Comparison of ENCODE assay signal across 1 cellular context in the genomic region with DNA sequence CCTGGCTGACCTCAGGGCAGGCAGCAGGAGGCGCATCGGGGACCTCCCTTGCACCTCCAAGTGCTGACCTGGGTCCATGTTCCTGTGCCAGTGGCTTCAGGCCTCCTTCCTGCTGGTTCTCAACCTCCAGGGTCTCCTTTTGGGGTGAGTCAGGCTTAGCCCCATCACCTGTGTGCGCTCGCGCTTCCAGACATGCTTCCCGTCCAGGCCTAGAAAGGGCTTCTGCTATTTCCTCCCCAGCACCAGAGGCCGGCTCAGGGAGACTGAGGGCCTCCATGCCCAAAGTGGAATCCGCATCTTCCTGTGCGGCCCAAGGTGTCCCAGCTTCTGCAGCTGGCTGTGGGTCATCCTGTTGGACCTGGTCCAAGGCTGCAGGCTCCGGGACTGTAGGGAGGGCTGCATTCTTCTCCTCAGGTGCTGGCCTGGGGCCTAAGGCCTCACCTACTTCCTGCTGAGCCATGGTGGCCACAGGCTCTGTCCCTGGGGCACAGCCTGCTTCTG.
TF ChIP-seq lines count a peak whose summit lies in the region.

No MANE protein-coding gene starts in this region.

TF ChIP-seq in HepG2, 621 proteins besides CTCF, POLR2A, EP300 and RAD21 (continued from another document):
- TF ChIP-seq, protein P1, sequence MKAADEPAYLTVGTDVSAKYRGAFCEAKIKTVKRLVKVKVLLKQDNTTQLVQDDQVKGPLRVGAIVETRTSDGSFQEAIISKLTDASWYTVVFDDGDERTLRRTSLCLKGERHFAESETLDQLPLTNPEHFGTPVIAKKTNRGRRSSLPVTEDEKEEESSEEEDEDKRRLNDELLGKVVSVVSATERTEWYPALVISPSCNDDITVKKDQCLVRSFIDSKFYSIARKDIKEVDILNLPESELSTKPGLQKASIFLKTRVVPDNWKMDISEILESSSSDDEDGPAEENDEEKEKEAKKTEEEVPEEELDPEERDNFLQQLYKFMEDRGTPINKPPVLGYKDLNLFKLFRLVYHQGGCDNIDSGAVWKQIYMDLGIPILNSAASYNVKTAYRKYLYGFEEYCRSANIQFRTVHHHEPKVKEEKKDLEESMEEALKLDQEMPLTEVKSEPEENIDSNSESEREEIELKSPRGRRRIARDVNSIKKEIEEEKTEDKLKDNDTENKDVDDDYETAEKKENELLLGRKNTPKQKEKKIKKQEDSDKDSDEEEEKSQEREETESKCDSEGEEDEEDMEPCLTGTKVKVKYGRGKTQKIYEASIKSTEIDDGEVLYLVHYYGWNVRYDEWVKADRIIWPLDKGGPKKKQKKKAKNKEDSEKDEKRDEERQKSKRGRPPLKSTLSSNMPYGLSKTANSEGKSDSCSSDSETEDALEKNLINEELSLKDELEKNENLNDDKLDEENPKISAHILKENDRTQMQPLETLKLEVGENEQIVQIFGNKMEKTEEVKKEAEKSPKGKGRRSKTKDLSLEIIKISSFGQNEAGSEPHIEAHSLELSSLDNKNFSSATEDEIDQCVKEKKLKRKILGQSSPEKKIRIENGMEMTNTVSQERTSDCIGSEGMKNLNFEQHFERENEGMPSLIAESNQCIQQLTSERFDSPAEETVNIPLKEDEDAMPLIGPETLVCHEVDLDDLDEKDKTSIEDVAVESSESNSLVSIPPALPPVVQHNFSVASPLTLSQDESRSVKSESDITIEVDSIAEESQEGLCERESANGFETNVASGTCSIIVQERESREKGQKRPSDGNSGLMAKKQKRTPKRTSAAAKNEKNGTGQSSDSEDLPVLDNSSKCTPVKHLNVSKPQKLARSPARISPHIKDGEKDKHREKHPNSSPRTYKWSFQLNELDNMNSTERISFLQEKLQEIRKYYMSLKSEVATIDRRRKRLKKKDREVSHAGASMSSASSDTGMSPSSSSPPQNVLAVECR (CRISPR knock-in tag; IDR thresholded peaks at IDR 0.05; ENCODE audit: borderline replicate concordance), result no peak
- no peak for TF ChIP-seq ZNF816 (CRISPR knock-in tag; IDR thresholded peaks at IDR 0.05; ENCODE audit: borderline replicate concordance)
- no peak for TF ChIP-seq MYNN (CRISPR knock-in tag; IDR thresholded peaks at IDR 0.05; ENCODE audit: low read depth)
- TF ChIP-seq, protein P2, sequence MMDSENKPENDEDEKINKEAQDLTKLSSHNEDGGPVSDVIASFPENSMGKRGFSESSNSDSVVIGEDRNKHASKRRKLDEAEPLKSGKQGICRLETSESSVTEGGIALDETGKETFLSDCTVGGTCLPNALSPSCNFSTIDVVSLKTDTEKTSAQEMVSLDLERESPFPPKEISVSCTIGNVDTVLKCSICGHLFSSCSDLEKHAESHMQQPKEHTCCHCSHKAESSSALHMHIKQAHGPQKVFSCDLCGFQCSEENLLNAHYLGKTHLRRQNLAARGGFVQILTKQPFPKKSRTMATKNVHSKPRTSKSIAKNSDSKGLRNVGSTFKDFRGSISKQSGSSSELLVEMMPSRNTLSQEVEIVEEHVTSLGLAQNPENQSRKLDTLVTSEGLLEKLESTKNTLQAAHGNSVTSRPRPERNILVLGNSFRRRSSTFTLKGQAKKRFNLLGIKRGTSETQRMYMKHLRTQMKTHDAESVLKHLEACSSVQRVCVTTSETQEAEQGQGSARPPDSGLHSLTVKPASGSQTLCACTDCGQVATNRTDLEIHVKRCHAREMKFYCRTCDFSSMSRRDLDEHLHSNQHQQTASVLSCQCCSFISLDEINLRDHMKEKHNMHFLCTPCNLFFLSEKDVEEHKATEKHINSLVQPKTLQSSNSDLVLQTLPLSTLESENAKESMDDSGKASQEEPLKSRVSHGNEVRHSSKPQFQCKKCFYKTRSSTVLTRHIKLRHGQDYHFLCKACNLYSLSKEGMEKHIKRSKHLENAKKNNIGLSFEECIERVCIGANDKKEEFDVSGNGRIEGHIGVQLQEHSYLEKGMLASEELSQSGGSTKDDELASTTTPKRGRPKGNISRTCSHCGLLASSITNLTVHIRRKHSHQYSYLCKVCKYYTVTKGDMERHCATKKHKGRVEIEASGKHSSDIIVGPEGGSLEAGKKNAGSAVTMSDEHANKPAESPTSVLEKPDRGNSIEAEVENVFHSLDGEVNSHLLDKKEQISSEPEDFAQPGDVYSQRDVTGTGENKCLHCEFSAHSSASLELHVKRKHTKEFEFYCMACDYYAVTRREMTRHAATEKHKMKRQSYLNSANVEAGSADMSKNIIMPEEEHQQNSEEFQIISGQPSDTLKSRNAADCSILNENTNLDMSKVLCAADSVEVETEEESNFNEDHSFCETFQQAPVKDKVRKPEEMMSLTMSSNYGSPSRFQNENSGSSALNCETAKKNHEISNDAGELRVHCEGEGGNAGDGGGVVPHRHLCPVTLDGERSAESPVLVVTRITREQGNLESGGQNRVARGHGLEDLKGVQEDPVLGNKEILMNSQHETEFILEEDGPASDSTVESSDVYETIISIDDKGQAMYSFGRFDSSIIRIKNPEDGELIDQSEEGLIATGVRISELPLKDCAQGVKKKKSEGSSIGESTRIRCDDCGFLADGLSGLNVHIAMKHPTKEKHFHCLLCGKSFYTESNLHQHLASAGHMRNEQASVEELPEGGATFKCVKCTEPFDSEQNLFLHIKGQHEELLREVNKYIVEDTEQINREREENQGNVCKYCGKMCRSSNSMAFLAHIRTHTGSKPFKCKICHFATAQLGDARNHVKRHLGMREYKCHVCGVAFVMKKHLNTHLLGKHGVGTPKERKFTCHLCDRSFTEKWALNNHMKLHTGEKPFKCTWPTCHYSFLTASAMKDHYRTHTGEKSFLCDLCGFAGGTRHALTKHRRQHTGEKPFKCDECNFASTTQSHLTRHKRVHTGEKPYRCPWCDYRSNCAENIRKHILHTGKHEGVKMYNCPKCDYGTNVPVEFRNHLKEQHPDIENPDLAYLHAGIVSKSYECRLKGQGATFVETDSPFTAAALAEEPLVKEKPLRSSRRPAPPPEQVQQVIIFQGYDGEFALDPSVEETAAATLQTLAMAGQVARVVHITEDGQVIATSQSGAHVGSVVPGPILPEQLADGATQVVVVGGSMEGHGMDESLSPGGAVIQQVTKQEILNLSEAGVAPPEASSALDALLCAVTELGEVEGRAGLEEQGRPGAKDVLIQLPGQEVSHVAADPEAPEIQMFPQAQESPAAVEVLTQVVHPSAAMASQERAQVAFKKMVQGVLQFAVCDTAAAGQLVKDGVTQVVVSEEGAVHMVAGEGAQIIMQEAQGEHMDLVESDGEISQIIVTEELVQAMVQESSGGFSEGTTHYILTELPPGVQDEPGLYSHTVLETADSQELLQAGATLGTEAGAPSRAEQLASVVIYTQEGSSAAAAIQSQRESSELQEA (CRISPR knock-in tag; IDR thresholded peaks at IDR 0.05; ENCODE audit: not compliant biosample characterization), result no peak
- no peak for TF ChIP-seq NR2F1 (CRISPR knock-in tag; IDR thresholded peaks at IDR 0.05)
- no peak for TF ChIP-seq ZNF768 (CRISPR knock-in tag; IDR thresholded peaks at IDR 0.05)
